8 cellular contexts compared by ENCODE assay signal in the genomic region with DNA sequence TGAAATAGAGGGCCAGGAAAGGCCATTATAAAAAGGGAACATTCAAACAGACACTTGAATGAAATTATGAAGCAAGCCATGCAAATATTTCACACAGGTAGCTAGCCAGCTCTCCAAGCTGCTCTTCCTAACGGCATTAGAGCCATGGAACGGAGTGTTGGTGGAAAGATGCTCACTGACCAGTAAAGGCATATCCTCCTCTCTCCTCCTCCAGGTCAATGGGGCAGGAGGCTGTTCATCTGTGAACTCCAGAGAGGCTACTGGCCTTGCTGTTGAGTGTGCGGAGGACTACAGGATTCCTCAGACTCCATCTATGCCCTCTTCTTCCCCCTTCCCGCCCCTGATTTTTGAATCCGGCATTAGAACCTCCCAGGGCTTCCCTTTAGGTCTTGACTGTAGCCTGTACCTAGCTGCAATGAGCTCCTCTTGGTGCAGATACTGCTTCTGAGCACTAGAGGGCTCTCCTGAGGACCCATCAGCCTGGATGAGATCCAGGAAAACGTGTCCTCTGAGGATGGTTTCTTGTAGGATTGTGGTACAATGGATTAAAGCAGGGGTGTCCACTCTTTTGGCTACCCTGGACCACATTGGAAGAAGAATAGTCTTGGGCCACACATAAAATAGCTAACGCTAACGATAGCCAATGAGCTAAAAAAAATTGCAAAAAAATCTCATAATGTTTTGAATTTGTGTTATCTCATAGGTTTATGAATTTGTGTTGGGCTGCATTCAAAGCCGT.
DNase-seq lines count a peak whose midpoint lies in the region; ATAC-seq and TF ChIP-seq lines count a peak whose summit lies in the region.

No MANE protein-coding gene starts in this region.

- no peaks in the 10 kb centered on the region for H4K20me1 ChIP-seq in MM.1S (ENCODE audit: insufficient read depth, low read length)

- peak; percentile 56 for DNase-seq in DMS53 treated with DMSO at 0.1 percent for 48 hours (lab: John Stamatoyannopoulos, UW; ENCODE audit: unreplicated experiment)
- DNase-seq in MM.1S = peak; percentile 66
- peak; percentile 50 to 55 for DNase-seq in SJSA1 (ENCODE audit: low read depth in 1 of 2, low spot score in 2 of 2)
- peak; percentile 68 for DNase-seq in cerebellar cortex (ENCODE audit: low spot score)
- no peak for DNase-seq in kidney epithelial cell (ENCODE audit: low read depth)
- DNase-seq in stimulated activated naive CD8-positive, alpha-beta T cell treated with anti-CD3 and anti-CD28 coated beads, Interleukin-15, amount 100 ng/mL, for 72 hours = peak; percentile 21 to 24

- no peak overlapping the region for H3K27ac Mint-ChIP-seq in stimulated activated naive CD8-positive, alpha-beta T cell treated with anti-CD3 and anti-CD28 coated beads, Interleukin-15, amount 100 ng/mL, for 72 hours

- no peak overlapping the region for H3K4me2 ChIP-seq in MM.1S (ENCODE audit: low read depth, low read length)

- H3K27ac ChIP-seq in MM.1S (ENCODE audit: low read length) (no peak overlapping the region), SJSA1 (no peak overlapping the region)

- peaks cover 24% of the 10 kb centered on the region for H3K27me3 Mint-ChIP-seq in stimulated activated naive CD8-positive, alpha-beta T cell treated with anti-CD3 and anti-CD28 coated beads, Interleukin-15, amount 100 ng/mL, for 72 hours

- H3K4me3 Mint-ChIP-seq in stimulated activated naive CD8-positive, alpha-beta T cell treated with anti-CD3 and anti-CD28 coated beads, Interleukin-15, amount 100 ng/mL, for 72 hours = no peak overlapping the region

- H3K4me1 ChIP-seq in MM.1S (ENCODE audit: low read length) (no peaks in the 10 kb centered on the region), SJSA1 (replicated peaks) (no peaks in the 10 kb centered on the region)

- no peaks in the 10 kb centered on the region for H3K4me1 Mint-ChIP-seq in stimulated activated naive CD8-positive, alpha-beta T cell treated with anti-CD3 and anti-CD28 coated beads, Interleukin-15, amount 100 ng/mL, for 72 hours

- ATAC-seq in GM21786 (IDR thresholded peaks at IDR 0.05; ENCODE audit: unreplicated experiment) (peak; percentile 80), HG03521 (IDR thresholded peaks at IDR 0.05; ENCODE audit: unreplicated experiment) (no peak)
- ATAC-seq in stimulated activated naive CD8-positive, alpha-beta T cell treated with anti-CD3 and anti-CD28 coated beads, Interleukin-15, amount 100 ng/mL, for 72 hours = peak; percentile 60

- H3K36me3 ChIP-seq in MM.1S (replicated peaks; ENCODE audit: insufficient read depth, low read length) (no peaks in the 10 kb centered on the region), SJSA1 (no peaks in the 10 kb centered on the region), kidney epithelial cell (ENCODE audit: control insufficient read depth, insufficient read depth, low read length) (no peaks in the 10 kb centered on the region)

- no peaks in the 10 kb centered on the region for H3K79me2 ChIP-seq in MM.1S (ENCODE audit: low read length)

- no peaks in the 10 kb centered on the region for H3K9me3 Mint-ChIP-seq in stimulated activated naive CD8-positive, alpha-beta T cell treated with anti-CD3 and anti-CD28 coated beads, Interleukin-15, amount 100 ng/mL, for 72 hours

- no peaks in the 10 kb centered on the region for H3K9me3 ChIP-seq in MM.1S (replicated peaks; ENCODE audit: insufficient read depth, low read length)
- H3K9me3 ChIP-seq in SJSA1 (replicated peaks) = no peaks in the 10 kb centered on the region

- peak; percentile 88 for TF ChIP-seq CTCF in MM.1S (IDR thresholded peaks at IDR 0.05; ENCODE audit: low read length)
- TF ChIP-seq CTCF in kidney epithelial cell (IDR thresholded peaks at IDR 0.05; ENCODE audit: insufficient read depth, low read length, poor library complexity, severe bottlenecking) = peak; percentile 98

- no peaks in the 10 kb centered on the region for H3K9me2 ChIP-seq in MM.1S (replicated peaks; ENCODE audit: insufficient read depth, low read length)

- H3K9ac ChIP-seq in MM.1S (ENCODE audit: low read length) = no peak overlapping the region

- no peak overlapping the region for H2AFZ ChIP-seq in MM.1S (ENCODE audit: low read length)

- H3F3A ChIP-seq in MM.1S (ENCODE audit: insufficient read depth, low read length) = no peaks in the 10 kb centered on the region

- H3K27me3 ChIP-seq in MM.1S (replicated peaks; ENCODE audit: insufficient read depth, low read length) (no peaks in the 10 kb centered on the region), SJSA1 (replicated peaks) (peaks cover 6% of the 10 kb centered on the region), kidney epithelial cell (ENCODE audit: control insufficient read depth, insufficient read depth, low read length) (peaks cover 9% of the 10 kb centered on the region)

- H3K4me3 ChIP-seq in MM.1S (ENCODE audit: low read length) (no peak overlapping the region), SJSA1 (no peak overlapping the region), kidney epithelial cell (ENCODE audit: low read depth, low read length) (no peak overlapping the region)
